Comparison of ENCODE assay signal across 8 cellular contexts in genomic region chr14:20690848-20691640, GRCh38. TPM values are rescaled to one million over a fixed set of nuclear protein-coding genes. Genes with fewer than 3 reads are reported as not detected.
DNase-seq lines count a peak whose midpoint lies in the region; ATAC-seq and TF ChIP-seq lines count a peak whose summit lies in the region.

No MANE protein-coding gene starts in this region.

- POLR2A ChIA-PET in AG04449 (lab: Yijun Ruan, JAX), result interaction anchor here (0.6 to 0.9 kb wide), 3 partner anchors 9 to 284 kb away, joined by 3 to 4 read pairs (median 3); no protein-coding TSS in a partner anchor
- POLR2A ChIA-PET in activated CD8-positive, alpha-beta T cell treated with anti-CD3 and anti-CD28 coated beads, Interleukin-2, amount 10 ng/mL, durations not matched to agents 7 days and 5 days (lab: Charles Lee), result interaction anchor here (1.3 kb wide), 1 partner anchor 26 kb away, joined by 4 read pairs; no protein-coding TSS in a partner anchor

- no peaks in the 10 kb centered on the region for H3K79me2 ChIP-seq in neural cell (replicated peaks; ENCODE audit: insufficient read depth, low read length)

- H2AFZ ChIP-seq in neural cell (ENCODE audit: low read depth, low read length), result no peak overlapping the region

- ATAC-seq in HG03565 (IDR thresholded peaks at IDR 0.05; ENCODE audit: unreplicated experiment) (peak; percentile 79), HG02623 (IDR thresholded peaks at IDR 0.05; ENCODE audit: unreplicated experiment) (no peak)
- peak; percentile 81 for ATAC-seq in activated CD8-positive, alpha-beta T cell treated with anti-CD3 and anti-CD28 coated beads, Interleukin-2, amount 10 ng/mL, durations not matched to agents 7 days and 5 days

- no peaks in the 10 kb centered on the region for H3K36me3 Mint-ChIP-seq in activated CD8-positive, alpha-beta T cell treated with anti-CD3 and anti-CD28 coated beads, Interleukin-2, amount 10 ng/mL, durations not matched to agents 7 days and 5 days (ENCODE audit: low read depth)

- no peaks in the 10 kb centered on the region for H3K9me2 ChIP-seq in neural cell (ENCODE audit: insufficient read depth, low read length)

- no peaks in the 10 kb centered on the region for H3K9me3 ChIP-seq in neural cell (ENCODE audit: low read length)

- no peak overlapping the region for H3K27ac Mint-ChIP-seq in activated CD8-positive, alpha-beta T cell treated with anti-CD3 and anti-CD28 coated beads, Interleukin-2, amount 10 ng/mL, durations not matched to agents 7 days and 5 days

- H3F3A ChIP-seq in neural cell (ENCODE audit: insufficient read depth, low read length, poor library complexity, severe bottlenecking), result no peaks in the 10 kb centered on the region

- H3K4me3 ChIP-seq in AG04449 (ENCODE audit: low read depth, low read length) (no peak overlapping the region), fibroblast of mammary gland (ENCODE audit: control insufficient read depth, low read depth, low read length) (no peak overlapping the region), neural cell (ENCODE audit: low read length) (peak overlapping the region; percentile 17)

- H3K27ac ChIP-seq in neural cell (ENCODE audit: low read length), result no peak overlapping the region

- H3K4me3 Mint-ChIP-seq in activated CD8-positive, alpha-beta T cell treated with anti-CD3 and anti-CD28 coated beads, Interleukin-2, amount 10 ng/mL, durations not matched to agents 7 days and 5 days, result no peak overlapping the region

- CTCF ChIA-PET in AG04449 (lab: Yijun Ruan, JAX), result interaction anchor here (0.7 to 7.9 kb wide), 44 partner anchors 7 to 410 kb away, joined by 3 to 62 read pairs (median 4); partner anchors contain the start of gene TMEM253
- CTCF ChIA-PET in activated CD8-positive, alpha-beta T cell treated with anti-CD3 and anti-CD28 coated beads, Interleukin-2, amount 10 ng/mL, durations not matched to agents 7 days and 5 days (lab: Charles Lee), result interaction anchor here (0.6 to 5.2 kb wide), 31 partner anchors 9 to 1869 kb away, joined by 3 to 108 read pairs (median 6); partner anchors contain the start of gene PARP2

- H3K27me3 ChIP-seq in neural cell (ENCODE audit: insufficient read depth, low read depth, low read length), result no peaks in the 10 kb centered on the region

- TF ChIP-seq EP300 in neural cell (conservative IDR thresholded peaks at IDR 0.05; ENCODE audit: poor library complexity, severe bottlenecking), result no peak

- H3K4me1 Mint-ChIP-seq in activated CD8-positive, alpha-beta T cell treated with anti-CD3 and anti-CD28 coated beads, Interleukin-2, amount 10 ng/mL, durations not matched to agents 7 days and 5 days (ENCODE audit: low read depth), result peaks cover 10% of the 10 kb centered on the region

- peak; percentile 88 for TF ChIP-seq RAD21 in neural cell (conservative IDR thresholded peaks at IDR 0.05)

- TF ChIP-seq CTCF in AG04449 (IDR thresholded peaks at IDR 0.05; ENCODE audit: insufficient read depth, low read length, missing control alignments), result peak; percentile 76
- peak; percentile 84 for TF ChIP-seq CTCF in GM12872 (IDR thresholded peaks at IDR 0.05; ENCODE audit: insufficient read depth, low read depth, low read length)
- peak; percentile 93 for TF ChIP-seq CTCF in fibroblast of mammary gland (conservative IDR thresholded peaks at IDR 0.05; ENCODE audit: control insufficient read depth, insufficient read depth, low read depth, low read length)
- peak; percentile 91 for TF ChIP-seq CTCF in neural cell (IDR thresholded peaks at IDR 0.05; ENCODE audit: poor library complexity, severe bottlenecking)

- no peak overlapping the region for H3K9ac ChIP-seq in neural cell (ENCODE audit: low read length)

- no peak overlapping the region for H3K4me2 ChIP-seq in neural cell (ENCODE audit: low read length)

- H3K9me3 Mint-ChIP-seq in activated CD8-positive, alpha-beta T cell treated with anti-CD3 and anti-CD28 coated beads, Interleukin-2, amount 10 ng/mL, durations not matched to agents 7 days and 5 days (ENCODE audit: insufficient read depth), result no peaks in the 10 kb centered on the region

- H3K36me3 ChIP-seq in neural cell (ENCODE audit: insufficient read depth, low read length), result no peaks in the 10 kb centered on the region

- no peaks in the 10 kb centered on the region for H3K27me3 Mint-ChIP-seq in activated CD8-positive, alpha-beta T cell treated with anti-CD3 and anti-CD28 coated beads, Interleukin-2, amount 10 ng/mL, durations not matched to agents 7 days and 5 days (ENCODE audit: low read depth)

- DNase-seq in AG04449 (ENCODE audit: low read depth, low spot score) (no peak), NCI-H82 treated with DMSO at 0.1 percent for 48 hours (lab: John Stamatoyannopoulos, UW; ENCODE audit: unreplicated experiment) (peak; percentile 40), fibroblast of mammary gland (ENCODE audit: low read depth) (peak; percentile 79)
- DNase-seq in activated CD8-positive, alpha-beta T cell treated with anti-CD3 and anti-CD28 coated beads, Interleukin-2, amount 10 ng/mL, durations not matched to agents 7 days and 5 days, result peak; percentile 61

- H4K20me1 ChIP-seq in neural cell (ENCODE audit: insufficient read depth), result no peaks in the 10 kb centered on the region

TF ChIP-seq in neural cell, 6 proteins besides CTCF, POLR2A, EP300 and RAD21:
- no peak for TF ChIP-seq MXI1 (conservative IDR thresholded peaks at IDR 0.05; ENCODE audit: poor library complexity, severe bottlenecking)
- TF ChIP-seq SMC3 (conservative IDR thresholded peaks at IDR 0.05; ENCODE audit: poor library complexity), result peak; percentile 77

RNA-seq across cellular contexts. Expression of gene ANG, which starts 2.5 kb away (rescaled TPM):
- total RNA-seq in activated CD8-positive, alpha-beta T cell treated with anti-CD3 and anti-CD28 coated beads, Interleukin-2, amount 10 ng/mL, durations not matched to agents 7 days and 5 days, result 1 to 10 TPM; 1.1 to 1.4 TPM
- 0.47 TPM in 1 of 2 replicates, not detected in the other for polyA plus RNA-seq in neural cell
- polyA minus RNA-seq in neural cell, result 0.58 TPM in 1 of 2 replicates, not detected in the other

RNA-seq across cellular contexts. Expression of gene RNASE4, which starts 6.7 kb away (rescaled TPM):
- total RNA-seq in activated CD8-positive, alpha-beta T cell treated with anti-CD3 and anti-CD28 coated beads, Interleukin-2, amount 10 ng/mL, durations not matched to agents 7 days and 5 days, result 1 to 10 TPM in 1 of 2 experiments, under 1 TPM in 1; 0.63 to 1.6 TPM
- polyA plus RNA-seq in neural cell, result 1.1 TPM in 1 of 2 replicates, not detected in the other
- polyA minus RNA-seq in neural cell, result 0.23 and 1.7 TPM in 2 replicates

RNA-seq across cellular contexts. Expression of gene OR6S1, which starts 49.6 kb away (rescaled TPM):
- total RNA-seq in activated CD8-positive, alpha-beta T cell treated with anti-CD3 and anti-CD28 coated beads, Interleukin-2, amount 10 ng/mL, durations not matched to agents 7 days and 5 days, result not detected
- polyA plus RNA-seq in neural cell, result not detected in 2 replicates
- polyA minus RNA-seq in neural cell, result not detected in 2 replicates

RNA-seq across cellular contexts. Expression of gene EDDM3A, which starts 54.6 kb away (rescaled TPM):
- total RNA-seq in activated CD8-positive, alpha-beta T cell treated with anti-CD3 and anti-CD28 coated beads, Interleukin-2, amount 10 ng/mL, durations not matched to agents 7 days and 5 days, result not detected
- polyA plus RNA-seq in neural cell, result not detected in 2 replicates
- not detected in 2 replicates for polyA minus RNA-seq in neural cell
